1 cellular context compared by ENCODE assay signal in genomic region chr20:36460648-36461599, GRCh38.
TF ChIP-seq lines count a peak whose summit lies in the region.

No MANE protein-coding gene starts in this region.

TF ChIP-seq in HepG2, 621 proteins besides CTCF, POLR2A, EP300 and RAD21 (continued from another document and continues in another):
- no peak for TF ChIP-seq PRDM10 (CRISPR knock-in tag; IDR thresholded peaks at IDR 0.05; ENCODE audit: low read depth)
- peak; percentile 87 for TF ChIP-seq MAZ (IDR thresholded peaks at IDR 0.05; ENCODE audit: borderline replicate concordance, low read depth, low read length)
- peak; percentile 75; the same call in 1 of the 2 replicates for TF ChIP-seq MAZ (CRISPR knock-in tag; IDR thresholded peaks at IDR 0.05; ENCODE audit: low read depth)
- no peak for TF ChIP-seq ARNT (IDR thresholded peaks at IDR 0.05)
- TF ChIP-seq ZNF800 (CRISPR knock-in tag; IDR thresholded peaks at IDR 0.05) = no peak; the same call in 1 of the 2 replicates
- 0 out of 2 replicates have a peak, but pooled peaks have one; percentile 29 for TF ChIP-seq KLF13 (CRISPR knock-in tag; IDR thresholded peaks at IDR 0.05)
- no peak for TF ChIP-seq ZNF207 (IDR thresholded peaks at IDR 0.05; ENCODE audit: borderline replicate concordance)
- peak; percentile 40 for TF ChIP-seq HNRNPH1 (optimal IDR thresholded peaks at IDR 0.05; ENCODE audit: low read depth, low read length)
- peak; percentile 29; the same call in 1 of the 2 replicates for TF ChIP-seq ZNF34 (CRISPR knock-in tag; IDR thresholded peaks at IDR 0.05; ENCODE audit: borderline replicate concordance)
- TF ChIP-seq ZBTB2 (CRISPR knock-in tag; IDR thresholded peaks at IDR 0.05; ENCODE audit: low read depth) = no peak
- no peak for TF ChIP-seq TRIM24 (CRISPR knock-in tag; IDR thresholded peaks at IDR 0.05)
- TF ChIP-seq ZNF558 (CRISPR knock-in tag; IDR thresholded peaks at IDR 0.05; ENCODE audit: borderline replicate concordance) = peak; percentile 90; the same call in 1 of the 2 replicates
- TF ChIP-seq HMGA1 (CRISPR knock-in tag; conservative IDR thresholded peaks at IDR 0.05) = no peak
- TF ChIP-seq ZNF766 (CRISPR knock-in tag; IDR thresholded peaks at IDR 0.05; ENCODE audit: borderline replicate concordance) = peak; percentile 88
- peak; percentile 64; the same call in 1 of the 2 replicates for TF ChIP-seq ZNF225 (CRISPR knock-in tag; IDR thresholded peaks at IDR 0.05)
- TF ChIP-seq FOXK1 (CRISPR knock-in tag; IDR thresholded peaks at IDR 0.05; ENCODE audit: borderline replicate concordance, low read depth) = peak; percentile 60; the same call in 1 of the 2 replicates
- TF ChIP-seq ZBTB26 (CRISPR knock-in tag; IDR thresholded peaks at IDR 0.05; ENCODE audit: borderline replicate concordance) = peak; percentile 67; the same call in 1 of the 2 replicates
- peak; percentile 25; the same call in 1 of the 2 replicates for TF ChIP-seq THRA (CRISPR knock-in tag; IDR thresholded peaks at IDR 0.05; ENCODE audit: borderline replicate concordance)
- TF ChIP-seq HOXA7 (CRISPR knock-in tag; IDR thresholded peaks at IDR 0.05) = no peak
- TF ChIP-seq ZNF468 (CRISPR knock-in tag; IDR thresholded peaks at IDR 0.05) = no peak; the same call in 1 of the 2 replicates
- peak; percentile 95 for TF ChIP-seq MXD4 (CRISPR knock-in tag; IDR thresholded peaks at IDR 0.05)
- TF ChIP-seq ZNF768 (CRISPR knock-in tag; IDR thresholded peaks at IDR 0.05) = peak; percentile 29; the same call in 1 of the 2 replicates
- 0 out of 2 replicates have a peak, but pooled peaks have one; percentile 75 for TF ChIP-seq MLXIP (CRISPR knock-in tag; IDR thresholded peaks at IDR 0.05; ENCODE audit: borderline replicate concordance)
- no peak for TF ChIP-seq HHEX (CRISPR knock-in tag; IDR thresholded peaks at IDR 0.05)
- TF ChIP-seq TBX3 (IDR thresholded peaks at IDR 0.05; ENCODE audit: borderline replicate concordance) = no peak
- peak; percentile 52 for TF ChIP-seq AGO1 (IDR thresholded peaks at IDR 0.05; ENCODE audit: low read depth, low read length, poor library complexity, severe bottlenecking)
- peak; percentile 83 for TF ChIP-seq RBM39 (IDR thresholded peaks at IDR 0.05; ENCODE audit: low read depth, low read length, poor library complexity, severe bottlenecking)
- peak; percentile 90 for TF ChIP-seq ZNF264 (CRISPR knock-in tag; IDR thresholded peaks at IDR 0.05)
- peak; percentile 79; the same call in 1 of the 2 replicates for TF ChIP-seq NKX3-1 (CRISPR knock-in tag; IDR thresholded peaks at IDR 0.05)
- TF ChIP-seq ZBTB7B (CRISPR knock-in tag; IDR thresholded peaks at IDR 0.05) = no peak
- TF ChIP-seq NFE2L2 (IDR thresholded peaks at IDR 0.05; ENCODE audit: low read length) = no peak
- no peak for TF ChIP-seq PRPF4 (IDR thresholded peaks at IDR 0.05; ENCODE audit: low read depth, low read length, poor library complexity, severe bottlenecking)
- peak; percentile 82; the same call in 1 of the 2 replicates for TF ChIP-seq ZFP37 (CRISPR knock-in tag; IDR thresholded peaks at IDR 0.05; ENCODE audit: borderline replicate concordance)
- TF ChIP-seq ZNF891 (CRISPR knock-in tag; IDR thresholded peaks at IDR 0.05) = peak; percentile 92
- TF ChIP-seq POLR2AphosphoS5 (IDR thresholded peaks at IDR 0.05; ENCODE audit: low read depth, low read length) = peak; percentile 49; the same call in 1 of the 2 replicates
- no peak; the same call in 1 of the 2 replicates for TF ChIP-seq RCOR2 (CRISPR knock-in tag; IDR thresholded peaks at IDR 0.05)
- no peak for TF ChIP-seq ZBTB1 (CRISPR knock-in tag; IDR thresholded peaks at IDR 0.05; ENCODE audit: borderline replicate concordance)
- 0 out of 2 replicates have a peak, but pooled peaks have one; percentile 83 for TF ChIP-seq ZNF510 (CRISPR knock-in tag; IDR thresholded peaks at IDR 0.05; ENCODE audit: low read depth)
- peak; percentile 81 for TF ChIP-seq TMF1 (CRISPR knock-in tag; IDR thresholded peaks at IDR 0.05; ENCODE audit: low read depth)
- TF ChIP-seq HDAC2 (CRISPR knock-in tag; IDR thresholded peaks at IDR 0.05) = peak; percentile 51
- TF ChIP-seq HES4 (CRISPR knock-in tag; IDR thresholded peaks at IDR 0.05; ENCODE audit: borderline replicate concordance) = 0 out of 2 replicates have a peak, but pooled peaks have one; percentile 19
- peak; percentile 88 for TF ChIP-seq HNF4G (IDR thresholded peaks at IDR 0.05; ENCODE audit: borderline replicate concordance, low read depth, low read length)
- TF ChIP-seq HNF4G (CRISPR knock-in tag; IDR thresholded peaks at IDR 0.05; ENCODE audit: borderline replicate concordance, low read depth) = peak; percentile 65
- TF ChIP-seq ZNF205 (CRISPR knock-in tag; IDR thresholded peaks at IDR 0.05) = 0 out of 2 replicates have a peak, but pooled peaks have one; percentile 35
- TF ChIP-seq HOMEZ (CRISPR knock-in tag; IDR thresholded peaks at IDR 0.05; ENCODE audit: low read depth) = no peak
- peak; percentile 83 for TF ChIP-seq RNF2 (conservative IDR thresholded peaks at IDR 0.05; ENCODE audit: low read depth)
